23 cellular contexts compared by ENCODE assay signal in the genomic region with DNA sequence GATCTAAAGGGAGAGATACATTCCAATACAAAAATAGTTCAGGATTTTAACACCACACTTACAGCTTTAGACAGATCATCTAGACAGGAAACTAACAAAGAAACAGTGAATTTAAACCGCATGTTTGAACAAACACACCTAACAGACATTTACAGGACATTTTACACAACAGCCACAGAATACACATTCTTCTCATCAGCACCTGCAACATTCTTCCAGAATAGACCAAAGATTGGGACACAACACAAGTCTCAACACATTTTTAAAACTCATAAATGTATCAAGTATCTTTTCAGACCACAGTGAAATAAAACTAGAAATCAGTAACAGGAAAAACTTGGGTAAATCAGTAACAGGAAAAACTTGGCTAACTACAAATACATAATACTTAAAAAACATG.
"Had no signal": no experiment of that assay in that cellular context is flagged by ENCODE, and none has a peak within 500 bp of the region (broad histone marks: within the 10 kb centered on the region; RNA-seq: fewer than 3 reads in every experiment).

No MANE protein-coding gene starts in this region.

- H3K4me3 Mint-ChIP-seq: activated CD4-positive, alpha-beta T cell treated with anti-CD3 and anti-CD28 coated beads for 36 hours; activated CD8-positive, alpha-beta T cell treated with anti-CD3 and anti-CD28 coated beads for 36 hours; activated naive CD4-positive, alpha-beta T cell treated with anti-CD3 and anti-CD28 coated beads, Interleukin-2, amount 50 U/mL, for 24 hours; activated T-helper 1 cell treated with anti-CD3 and anti-CD28 coated beads, Interleukin-12 subunit alpha, Interleukin-12 subunit beta, Interleukin-2, Interleukin-4 antibody, amounts not matched to agents 30 ng/mL and 10 ng/mL and 1 ng/mL, durations not matched to agents 14 hours and 24 hours and 36 hours had no signal

- H3K4me3 ChIP-seq: SJCRH30 had no signal

- H3K27me3 ChIP-seq: SJCRH30 had no signal

- H3K36me3 ChIP-seq: SJCRH30 had no signal

- H3K4me1 Mint-ChIP-seq: activated CD4-positive, alpha-beta T cell treated with anti-CD3 and anti-CD28 coated beads for 36 hours; activated naive CD4-positive, alpha-beta T cell treated with anti-CD3 and anti-CD28 coated beads, Interleukin-2, amount 50 U/mL, for 24 hours had no signal

- H3K27ac ChIP-seq: SJCRH30, VCaP had no signal

- H3K27me3 Mint-ChIP-seq: activated CD4-positive, alpha-beta T cell treated with anti-CD3 and anti-CD28 coated beads for 36 hours; activated CD8-positive, alpha-beta T cell treated with anti-CD3 and anti-CD28 coated beads for 36 hours had no signal

- H3K4me1 ChIP-seq: SJCRH30 had no signal

- ATAC-seq: activated CD4-positive, alpha-beta T cell treated with anti-CD3 and anti-CD28 coated beads for 36 hours; activated CD8-positive, alpha-beta T cell treated with anti-CD3 and anti-CD28 coated beads for 36 hours; Right ventricle myocardium inferior had no signal

- DNase-seq: activated CD4-positive, alpha-beta T cell treated with anti-CD3 and anti-CD28 coated beads for 36 hours; activated CD4-positive, alpha-beta T cell treated with anti-CD3 and anti-CD28 coated beads, Interleukin-2, amount 50 U/mL, for 1 hour; activated CD8-positive, alpha-beta memory T cell treated with anti-CD3 and anti-CD28 coated beads, Interleukin-2, amount 50 U/mL, for 4 hours; activated CD8-positive, alpha-beta T cell treated with anti-CD3 and anti-CD28 coated beads for 36 hours; activated effector memory CD4-positive, alpha-beta T cell treated with Interleukin-2 at 50 U/mL for 16 hours; activated naive CD4-positive, alpha-beta T cell; aorta; MM.1S; NCI-H1105; NCI-H1436; NCI-H1694 treated with DMSO at 0.1 percent for 48 hours; NCI-H2029 treated with DMSO at 0.1 percent for 48 hours; NCI-H345; NCI-H510A; NCI-H526 treated with DMSO at 0.1 percent for 48 hours; NCI-H82; SJCRH30; SK-N-SH; T-helper 1 cell had no signal

- H3K27ac Mint-ChIP-seq: activated CD4-positive, alpha-beta T cell treated with anti-CD3 and anti-CD28 coated beads for 36 hours; activated CD8-positive, alpha-beta T cell treated with anti-CD3 and anti-CD28 coated beads for 36 hours; activated naive CD4-positive, alpha-beta T cell treated with anti-CD3 and anti-CD28 coated beads, Interleukin-2, amount 50 U/mL, for 24 hours; activated T-helper 1 cell treated with anti-CD3 and anti-CD28 coated beads, Interleukin-12 subunit alpha, Interleukin-12 subunit beta, Interleukin-2, Interleukin-4 antibody, amounts not matched to agents 30 ng/mL and 10 ng/mL and 1 ng/mL, durations not matched to agents 14 hours and 24 hours and 36 hours had no signal
